ENCODE assay signal across 8 cellular contexts in genomic region chr22:37498289-37498909, GRCh38.
DNase-seq lines count a peak whose midpoint lies in the region; ATAC-seq lines count a peak whose summit lies in the region.

No MANE protein-coding gene starts in this region.

- peaks cover 17% of the 10 kb centered on the region for H3K4me1 Mint-ChIP-seq in activated T-cell treated with anti-CD3 and anti-CD28 coated beads, Interleukin-2, amount 50 U/mL, for 24 hours (ENCODE audit: low read depth)

- H3K27ac Mint-ChIP-seq in activated T-cell treated with anti-CD3 and anti-CD28 coated beads, Interleukin-2, amount 50 U/mL, for 24 hours: no peak overlapping the region

- H3K27me3 Mint-ChIP-seq in activated T-cell treated with anti-CD3 and anti-CD28 coated beads, Interleukin-2, amount 50 U/mL, for 24 hours: no peaks in the 10 kb centered on the region

- DNase-seq in NCI-H187 (lab: John Stamatoyannopoulos, UW): peak; percentile 47 to 52
- DNase-seq in NCI-H187 treated with DMSO at 0.1 percent for 48 hours (lab: John Stamatoyannopoulos, UW): no peak
- DNase-seq in NCI-H526 treated with DMSO at 0.1 percent for 48 hours (lab: John Stamatoyannopoulos, UW): peak; percentile 27
- peak; percentile 81 for DNase-seq in activated T-cell treated with anti-CD3 and anti-CD28 coated beads, Interleukin-2, amount 50 U/mL, for 24 hours
- peak; percentile 97 for DNase-seq in iPS-NIHi11 (ENCODE audit: low spot score)
- DNase-seq in stimulated activated CD8-positive, alpha-beta memory T cell treated with anti-CD3 and anti-CD28 coated beads, Interleukin-12 subunit alpha, Interleukin-12 subunit beta, amount 100 ng/mL, for 4 hours (ENCODE audit: low read depth): peak; percentile 46
- no peak for DNase-seq in AG08395 (ENCODE audit: low spot score)

- H3K36me3 Mint-ChIP-seq in activated T-cell treated with anti-CD3 and anti-CD28 coated beads, Interleukin-2, amount 50 U/mL, for 24 hours (ENCODE audit: low read depth): no peaks in the 10 kb centered on the region

- H3K9me3 Mint-ChIP-seq in activated T-cell treated with anti-CD3 and anti-CD28 coated beads, Interleukin-2, amount 50 U/mL, for 24 hours: no peaks in the 10 kb centered on the region

- H3K4me3 Mint-ChIP-seq in activated T-cell treated with anti-CD3 and anti-CD28 coated beads, Interleukin-2, amount 50 U/mL, for 24 hours: no peak overlapping the region

- no peak for ATAC-seq in HG03045 (IDR thresholded peaks at IDR 0.05; ENCODE audit: unreplicated experiment)

Comparison
In these comparisons a context has a peak if more than half of its experiments do, and no peak if none do; other contexts are left out.
1. DNase-seq: peak in NCI-H187 (2 of 2), NCI-H526 treated with DMSO at 0.1 percent for 48 hours (single experiment), activated T-cell treated with anti-CD3 and anti-CD28 coated beads, Interleukin-2, amount 50 U/mL, for 24 hours (single experiment), iPS-NIHi11 (single experiment) and stimulated activated CD8-positive, alpha-beta memory T cell treated with anti-CD3 and anti-CD28 coated beads, Interleukin-12 subunit alpha, Interleukin-12 subunit beta, amount 100 ng/mL, for 4 hours (single experiment); none in NCI-H187 treated with DMSO at 0.1 percent for 48 hours (single experiment) and AG08395 (single experiment).